ENCODE assay signal across 8 cellular contexts in genomic region chr12:23303220-23303619, GRCh38.
"Had no signal": no experiment of that assay in that cellular context is flagged by ENCODE, and none has a peak within 500 bp of the region (broad histone marks: within the 10 kb centered on the region; RNA-seq: fewer than 3 reads in every experiment).

No MANE protein-coding gene starts in this region.

- H3K4me3 ChIP-seq: GM12878 had no signal

- ATAC-seq: GM12878 had no signal

- DNase-seq: GDM1, GF-D8 had no signal

- FAIRE-seq: G401.6, GM12878, GM12891, GM12892, GM18507, GM19239 had no signal
